ENCODE assay signal across 20 cellular contexts in genomic region chr17:7110617-7111306, GRCh38. TPM values are rescaled to one million over a fixed set of nuclear protein-coding genes. Genes with fewer than 3 reads are reported as not detected.
A peak's percentile ranks its signal among the peaks of the same experiment; 100 is the strongest.
DNase-seq lines count a peak whose midpoint lies in the region; ATAC-seq, FAIRE-seq and TF ChIP-seq lines count a peak whose summit lies in the region.
"Had no signal": no experiment of that assay in that cellular context is flagged by ENCODE, and none has a peak within 500 bp of the region (broad histone marks: within the 10 kb centered on the region; RNA-seq: fewer than 3 reads in every experiment).

No MANE protein-coding gene starts in this region.

- no peaks in the 10 kb centered on the region for H3K36me3 ChIP-seq in GM12878 (ENCODE audit: control insufficient read depth in 2 of 2, insufficient read depth in 2 of 2, low read length in 1 of 2)

- intact Hi-C loops in natural killer cell (cut with micrococcal nuclease) (no loop called here), GM12878 (cut with micrococcal nuclease; ENCODE audit: unreplicated experiment) (no loop called here)

- TF ChIP-seq POLR2A in GM12878 (IDR thresholded peaks at IDR 0.05; ENCODE audit: low read depth, low read length), result no peak

- SMC1A ChIA-PET in GM12878 (lab: Charles Lee; ENCODE audit: uncharacterized antibody, unreplicated experiment), result interaction anchor here (1.4 kb wide), 1 partner anchor 9 kb away, joined by 3 read pairs; no protein-coding TSS in a partner anchor

- no peak overlapping the region for H3K4me3 Mint-ChIP-seq in natural killer cell treated with Interleukin-12 subunit alpha and Interleukin-12 subunit beta and Interleukin-15 and Interleukin-18, amount 100 ng/mL, for 72 hours
- H3K4me3 Mint-ChIP-seq in natural killer cell (no peak overlapping the region), glutamatergic neuron (ENCODE audit: unreplicated experiment) (no peak overlapping the region)
- H3K4me3 Mint-ChIP-seq: CD4-positive, alpha-beta memory T cell had no signal

- in situ Hi-C loops in GM12878 (cut with MboI), result no loop called here

- no peaks in the 10 kb centered on the region for H3K79me2 ChIP-seq in GM12878 (ENCODE audit: control insufficient read depth, insufficient read depth, low read length)

- no peak for TF ChIP-seq EP300 in GM12878 (IDR thresholded peaks at IDR 0.05; ENCODE audit: borderline replicate concordance in 1 of 2, control insufficient read depth in 1 of 2, low read depth in 2 of 2, low read length in 2 of 2)

- H3K4me2 ChIP-seq in GM12878 (ENCODE audit: control insufficient read depth, insufficient read depth), result no peak overlapping the region

- H3K36me3 Mint-ChIP-seq in natural killer cell treated with Interleukin-12 subunit alpha and Interleukin-12 subunit beta and Interleukin-15 and Interleukin-18, amount 100 ng/mL, for 72 hours, result no peaks in the 10 kb centered on the region
- H3K36me3 Mint-ChIP-seq in natural killer cell, result no peaks in the 10 kb centered on the region
- H3K36me3 Mint-ChIP-seq in glutamatergic neuron (ENCODE audit: unreplicated experiment), result no peaks in the 10 kb centered on the region
- H3K36me3 Mint-ChIP-seq: CD4-positive, alpha-beta memory T cell had no signal

- no peak for FAIRE-seq in GM12878 (lab: Jason Lieb, UNC)
- FAIRE-seq: G401.6, GM19239, H54 had no signal

- peaks cover 22 to 29% of the 10 kb centered on the region in 2 donors for H3K4me1 Mint-ChIP-seq in natural killer cell treated with Interleukin-12 subunit alpha and Interleukin-12 subunit beta and Interleukin-15 and Interleukin-18, amount 100 ng/mL, for 72 hours (ENCODE audit: low read depth in 2 of 2)
- H3K4me1 Mint-ChIP-seq in natural killer cell, result peaks cover 15 to 29% of the 10 kb centered on the region in 2 donors
- peaks cover 8% of the 10 kb centered on the region for H3K4me1 Mint-ChIP-seq in glutamatergic neuron (ENCODE audit: low read depth, unreplicated experiment)

- POLR2A ChIA-PET in GM12878 (lab: Charles Lee), result interaction anchor here (0.6 kb wide), 1 partner anchor 22 kb away, joined by 3 read pairs; no protein-coding TSS in a partner anchor

- no peak for TF ChIP-seq RAD21 in GM12878 (IDR thresholded peaks at IDR 0.05; ENCODE audit: insufficient read depth, low read depth, low read length)

- no peaks in the 10 kb centered on the region for H3K27me3 Mint-ChIP-seq in natural killer cell treated with Interleukin-12 subunit alpha and Interleukin-12 subunit beta and Interleukin-15 and Interleukin-18, amount 100 ng/mL, for 72 hours
- H3K27me3 Mint-ChIP-seq in natural killer cell (ENCODE audit: low read depth in 2 of 2) (peaks cover 0 to 4% of the 10 kb centered on the region in 2 donors), glutamatergic neuron (ENCODE audit: unreplicated experiment) (peaks cover 2% of the 10 kb centered on the region)

- no peak for DNase-seq in natural killer cell treated with Interleukin-12 subunit alpha and Interleukin-12 subunit beta and Interleukin-15 and Interleukin-18, amount 100 ng/mL, for 72 hours (ENCODE audit: low spot score)
- DNase-seq in natural killer cell, result no peak
- DNase-seq in GM12878 (ENCODE audit: low read depth, low spot score), result no peak
- no peak for DNase-seq in glutamatergic neuron
- no peak for DNase-seq in ecto neural progenitor cell (ENCODE audit: low spot score)
- no peak for DNase-seq in amniotic stem cell (lab: John Stamatoyannopoulos, UW)
- DNase-seq: 8988T; ACHN; C1 segment of cervical spinal cord; CD4-positive, alpha-beta memory T cell; DMS153; DMS79 treated with DMSO at 0.1 percent for 48 hours; EL had no signal

- H3K27ac Mint-ChIP-seq in natural killer cell treated with Interleukin-12 subunit alpha and Interleukin-12 subunit beta and Interleukin-15 and Interleukin-18, amount 100 ng/mL, for 72 hours, result peak overlapping the region; percentile 6 to 20
- no peak overlapping the region for H3K27ac Mint-ChIP-seq in natural killer cell
- peak overlapping the region; percentile 26 for H3K27ac Mint-ChIP-seq in glutamatergic neuron (ENCODE audit: unreplicated experiment)

- RAD21 ChIA-PET in GM12878 (lab: Charles Lee; ENCODE audit: unreplicated experiment), result no interaction called here

- BruUV-seq in GM12878 (replicated peaks; lab: Mats Ljungman, UMichigan), result no TSS peak

- no peaks in the 10 kb centered on the region for H3K9me3 ChIP-seq in GM12878 (replicated peaks; ENCODE audit: control insufficient read depth, insufficient read depth, low read length)

- no peak overlapping the region for H3K4me3 ChIP-seq in GM12878

- H3K9me3 Mint-ChIP-seq in natural killer cell treated with Interleukin-12 subunit alpha and Interleukin-12 subunit beta and Interleukin-15 and Interleukin-18, amount 100 ng/mL, for 72 hours, result no peaks in the 10 kb centered on the region
- H3K9me3 Mint-ChIP-seq in natural killer cell (no peaks in the 10 kb centered on the region), glutamatergic neuron (ENCODE audit: unreplicated experiment) (peaks cover 4% of the 10 kb centered on the region)

- H4K20me1 ChIP-seq in GM12878 (ENCODE audit: control insufficient read depth, insufficient read depth), result no peaks in the 10 kb centered on the region

- no peak overlapping the region for H3K9ac ChIP-seq in GM12878 (ENCODE audit: control insufficient read depth, insufficient read depth, low read length)

- H3K4me1 ChIP-seq in GM12878 (ENCODE audit: control insufficient read depth, insufficient read depth, low read length), result peaks cover 7% of the 10 kb centered on the region

- H3K27ac ChIP-seq in GM12878 (ENCODE audit: control insufficient read depth, insufficient read depth), result no peak overlapping the region

- H3K27me3 ChIP-seq in GM12878 (replicated peaks in 1 of 2; ENCODE audit: control insufficient read depth in 2 of 2, insufficient read depth in 2 of 2, low read length in 1 of 2), result no peaks in the 10 kb centered on the region

- 44% methylated on average over 11 of the region's 11 CpGs for WGBS in GM12878 (ENCODE audit: insufficient coverage, insufficient replicate concordance, low lambda C conversion rate, missing lambda C conversion rate)

- TF ChIP-seq CTCF in natural killer cell (IDR thresholded peaks at IDR 0.05) (no peak), GM12878 (IDR thresholded peaks at IDR 0.05 in 2 of 3, conservative IDR thresholded peaks at IDR 0.05 in 1 of 3; ENCODE audit: control insufficient read depth in 2 of 3, extremely low read depth in 1 of 3, insufficient read depth in 1 of 3, low read depth in 3 of 3, low read length in 3 of 3) (no peak), glutamatergic neuron (IDR thresholded peaks at IDR 0.05; ENCODE audit: partially characterized antibody, unreplicated experiment) (no peak)

- ATAC-seq in natural killer cell treated with Interleukin-12 subunit alpha and Interleukin-12 subunit beta and Interleukin-15 and Interleukin-18, amount 100 ng/mL, for 72 hours, result no peak
- ATAC-seq in natural killer cell, result no peak
- ATAC-seq in GM12878, result no peak
- ATAC-seq in HG03565 (IDR thresholded peaks at IDR 0.05; ENCODE audit: unreplicated experiment), result no peak
- ATAC-seq in GM21367 (IDR thresholded peaks at IDR 0.05; ENCODE audit: unreplicated experiment), result no peak
- ATAC-seq: HCT116 had no signal

- CTCF ChIA-PET in GM12878 (lab: Yijun Ruan, JAX), result interaction anchor here (0.7 to 1.5 kb wide), 7 partner anchors 9 to 59 kb away, joined by 3 to 6 read pairs (median 3); no protein-coding TSS in a partner anchor

- peak overlapping the region; percentile 17; the same call in 1 of the 2 replicates for H2AFZ ChIP-seq in GM12878 (ENCODE audit: control insufficient read depth, low read depth, low read length)

RNA-seq across cellular contexts. Expression of gene ASGR2, which starts 3.9 kb away (rescaled TPM):
- total RNA-seq in natural killer cell treated with Interleukin-12 subunit alpha and Interleukin-12 subunit beta and Interleukin-15 and Interleukin-18, amount 100 ng/mL, for 72 hours, result under 1 TPM in 1 of 2 donors, not detected in 1; 0.33 TPM
- total RNA-seq in natural killer cell (1 to 10 TPM in 1 of 3 donors, under 1 TPM in 1, not detected in 1; 0.88 to 2.3 TPM), GM12878 (2014; rRNA removed) (not detected in 2 replicates), GM12878 (2014; rRNA removed; fragmentation: Illumina TruSeq; extraction: Trizol) (not detected in 2 replicates), GM12878 (2021) (0.37 TPM in 1 of 2 replicates, not detected in the other), glutamatergic neuron (ENCODE audit: unreplicated experiment) (not detected)
- total RNA-seq in GM12878 (2013; cell fraction: nucleolus; rRNA removed), result 0.51 TPM in 1 of 2 replicates, not detected in the other
- not detected for polyA plus RNA-seq in GM12878 (2011; ENCODE audit: low read depth)
- polyA plus RNA-seq in GM12878 (2011; rRNA removed) (0.17 TPM in 1 of 2 replicates, not detected in the other), GM12878 (2014; fragmentation: Illumina TruSeq; extraction: Trizol) (not detected in 2 replicates), GM12878 (2014; fragmentation: Nextera tagmentation; extraction: Ambion mirVana) (not detected), GM12878 (2014; rRNA removed) (not detected in 2 replicates), GM12878 (2016; fragmentation: Nextera tagmentation; extraction: Ambion mirVana) (not detected)
- 0.04 and 0.15 TPM in 2 replicates for polyA plus RNA-seq in GM12878 (2011; cell fraction: cytosol; rRNA removed)
- polyA plus RNA-seq in GM12878 (2011; cell fraction: nucleus; rRNA removed), result 0.07 and 0.09 TPM in 2 replicates
- 0.08 TPM in 1 of 2 replicates, not detected in the other for polyA plus RNA-seq in GM12878 (2012)
- polyA minus RNA-seq in GM12878 (2011; rRNA and poly(A)+ RNA removed), result not detected in 2 replicates
- polyA minus RNA-seq in GM12878 (2011; cell fraction: cytosol; rRNA and poly(A)+ RNA removed), result not detected in 2 replicates
- polyA minus RNA-seq in GM12878 (2011; cell fraction: nucleus; rRNA and poly(A)+ RNA removed), result not detected in 2 replicates
- total RNA-seq: CD4-positive, alpha-beta memory T cell; HT-29 had no signal
- polyA plus RNA-seq: CD4-positive, alpha-beta memory T cell had no signal

RNA-seq across cellular contexts. Expression of gene CLEC10A, which starts 30.7 kb away (rescaled TPM):
- not detected for total RNA-seq in natural killer cell treated with Interleukin-12 subunit alpha and Interleukin-12 subunit beta and Interleukin-15 and Interleukin-18, amount 100 ng/mL, for 72 hours
- total RNA-seq in natural killer cell, result 1 to 10 TPM in 2 of 3 donors, under 1 TPM in 1; 0.54 to 2.2 (median 1.8) TPM
- not detected in 2 replicates for total RNA-seq in GM12878 (2013; cell fraction: nucleolus; rRNA removed)
- total RNA-seq in GM12878 (2014; rRNA removed), result not detected in 2 replicates
- total RNA-seq in GM12878 (2014; rRNA removed; fragmentation: Illumina TruSeq; extraction: Trizol), result not detected in 2 replicates
- not detected in 2 replicates for total RNA-seq in GM12878 (2021)
- not detected for polyA plus RNA-seq in GM12878 (2011; ENCODE audit: low read depth)
- not detected in 2 replicates for polyA plus RNA-seq in GM12878 (2011; rRNA removed)
- not detected in 2 replicates for polyA plus RNA-seq in GM12878 (2011; cell fraction: cytosol; rRNA removed)
- not detected in 2 replicates for polyA plus RNA-seq in GM12878 (2011; cell fraction: nucleus; rRNA removed)
- not detected in 2 replicates for polyA plus RNA-seq in GM12878 (2012)
- polyA plus RNA-seq in GM12878 (2014; fragmentation: Illumina TruSeq; extraction: Trizol), result not detected in 2 replicates
- polyA plus RNA-seq in GM12878 (2014; fragmentation: Nextera tagmentation; extraction: Ambion mirVana), result not detected
- not detected in 2 replicates for polyA plus RNA-seq in GM12878 (2014; rRNA removed)
- not detected for polyA plus RNA-seq in GM12878 (2016; fragmentation: Nextera tagmentation; extraction: Ambion mirVana)
- not detected in 2 replicates for polyA minus RNA-seq in GM12878 (2011; rRNA and poly(A)+ RNA removed)
- polyA minus RNA-seq in GM12878 (2011; cell fraction: cytosol; rRNA and poly(A)+ RNA removed), result not detected in 2 replicates
- not detected in 2 replicates for polyA minus RNA-seq in GM12878 (2011; cell fraction: nucleus; rRNA and poly(A)+ RNA removed)
- total RNA-seq in glutamatergic neuron (ENCODE audit: unreplicated experiment), result not detected
- total RNA-seq: HT-29 had no signal
- polyA plus RNA-seq: CD4-positive, alpha-beta memory T cell had no signal

Comparison
In these comparisons a context has a peak if more than half of its experiments do, and no peak if none do; other contexts are left out.
1. H3K27ac Mint-ChIP-seq: peak in natural killer cell treated with Interleukin-12 subunit alpha and Interleukin-12 subunit beta and Interleukin-15 and Interleukin-18, amount 100 ng/mL, for 72 hours (2 of 2) and glutamatergic neuron (single experiment); none in natural killer cell (0 of 2).